ENCODE assay signal across 18 cellular contexts in the genomic region with DNA sequence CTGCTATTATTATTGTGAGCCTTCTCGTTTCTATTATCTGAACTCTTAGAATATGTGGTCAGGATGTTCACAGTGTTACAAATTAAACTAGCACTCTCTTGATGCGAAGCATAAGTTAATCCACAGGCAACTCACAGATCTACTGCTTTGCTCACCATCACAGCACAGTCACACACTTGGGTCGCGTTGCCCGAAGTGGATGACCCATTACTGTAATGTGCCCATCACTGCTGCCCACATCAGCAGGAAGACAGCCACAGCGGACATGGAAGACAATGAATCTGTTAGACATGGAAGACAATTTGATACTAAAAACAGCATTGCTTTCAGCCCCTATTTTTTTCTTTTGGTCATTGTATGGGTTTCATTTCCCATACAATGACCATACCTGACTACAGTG.
DNase-seq lines count a peak whose midpoint lies in the region; TF ChIP-seq lines count a peak whose summit lies in the region.
"Had no signal": no experiment of that assay in that cellular context is flagged by ENCODE, and none has a peak within 500 bp of the region (broad histone marks: within the 10 kb centered on the region; RNA-seq: fewer than 3 reads in every experiment).

No MANE protein-coding gene starts in this region.

- H3K27ac ChIP-seq in vagina (no peak overlapping the region), dorsolateral prefrontal cortex (no peak overlapping the region)
- H3K27ac ChIP-seq: 22Rv1, BLaER1, C4-2B had no signal

- H3K27me3 ChIP-seq in vagina, result no peaks in the 10 kb centered on the region
- H3K27me3 ChIP-seq in dorsolateral prefrontal cortex, result no peaks in the 10 kb centered on the region
- H3K27me3 ChIP-seq: BLaER1 had no signal

- TF ChIP-seq CTCF in osteocyte (IDR thresholded peaks at IDR 0.05) (no peak), vagina (IDR thresholded peaks at IDR 0.05) (no peak), dorsolateral prefrontal cortex (IDR thresholded peaks at IDR 0.05 in 54 of 56, conservative IDR thresholded peaks at IDR 0.05 in 2 of 56; ENCODE audit: low read depth in 1 of 56, partially characterized antibody in 56 of 56) (no peak)

- peaks cover 14% of the 10 kb centered on the region for H3K27me3 Mint-ChIP-seq in osteocyte (ENCODE audit: unreplicated experiment)
- H3K27me3 Mint-ChIP-seq: B cell had no signal

- TF ChIP-seq POLR2A in vagina (IDR thresholded peaks at IDR 0.05), result no peak

- no peaks in the 10 kb centered on the region for H3K9me3 Mint-ChIP-seq in osteocyte (ENCODE audit: unreplicated experiment)
- H3K9me3 Mint-ChIP-seq: CD4-positive, CD25-positive, alpha-beta regulatory T cell; CD8-positive, alpha-beta T cell had no signal

- H3K9me3 ChIP-seq in vagina, result no peaks in the 10 kb centered on the region
- H3K9me3 ChIP-seq: BLaER1, HAP-1 had no signal

- no peak overlapping the region for H3K27ac Mint-ChIP-seq in osteocyte (ENCODE audit: unreplicated experiment)
- H3K27ac Mint-ChIP-seq: B cell; CD4-positive, CD25-positive, alpha-beta regulatory T cell; CD8-positive, alpha-beta T cell; HFFc6 had no signal

- no peaks in the 10 kb centered on the region for H3K36me3 ChIP-seq in vagina
- H3K36me3 ChIP-seq: BLaER1, HAP-1 had no signal

- intact Hi-C loops in vagina (cut with DNase I), result no loop called here
- intact Hi-C loops in dorsolateral prefrontal cortex (cut with DNase I), result no loop called here

- H3K4me1 Mint-ChIP-seq in osteocyte (ENCODE audit: unreplicated experiment), result no peaks in the 10 kb centered on the region
- H3K4me1 Mint-ChIP-seq: B cell; CD4-positive, CD25-positive, alpha-beta regulatory T cell had no signal

- H3K4me1 ChIP-seq in vagina, result no peaks in the 10 kb centered on the region
- H3K4me1 ChIP-seq: BLaER1, Caco-2, HAP-1 had no signal

- no peak overlapping the region for H3K4me3 Mint-ChIP-seq in osteocyte (ENCODE audit: unreplicated experiment)
- H3K4me3 Mint-ChIP-seq: B cell; CD4-positive, CD25-positive, alpha-beta regulatory T cell; CD8-positive, alpha-beta T cell; HFFc6 had no signal

- H3K4me3 ChIP-seq in vagina (no peak overlapping the region), dorsolateral prefrontal cortex (no peak overlapping the region)
- H3K4me3 ChIP-seq: BLaER1, HAP-1 had no signal

- no peaks in the 10 kb centered on the region for H3K36me3 Mint-ChIP-seq in osteocyte (ENCODE audit: unreplicated experiment)
- H3K36me3 Mint-ChIP-seq: CD4-positive, CD25-positive, alpha-beta regulatory T cell; CD8-positive, alpha-beta T cell had no signal

- peak; percentile 41 for DNase-seq in activated effector memory CD4-positive, alpha-beta T cell treated with anti-CD3 and anti-CD28 coated beads, Interleukin-2, amount 50 U/mL, for 16 hours
- no peak for DNase-seq in activated effector memory CD4-positive, alpha-beta T cell treated with Interleukin-2 at 50 U/mL for 16 hours
- peak; percentile 59 for DNase-seq in osteocyte (ENCODE audit: extremely low spot score, unreplicated experiment)
- DNase-seq in vagina (ENCODE audit: extremely low spot score in 2 of 2), result peak; percentile 2 to 47
- DNase-seq in dorsolateral prefrontal cortex, result no peak
- DNase-seq in NCI-H2081 treated with DMSO at 0.1 percent for 48 hours (lab: John Stamatoyannopoulos, UW), result no peak
- DNase-seq: Caco-2; CD4-positive, CD25-positive, alpha-beta regulatory T cell; DMS153; DND-41; GOT3; HFFc6 had no signal

Comparison
In these comparisons a context has a peak if more than half of its experiments do, and no peak if none do; other contexts are left out.
1. DNase-seq: peak in activated effector memory CD4-positive, alpha-beta T cell treated with anti-CD3 and anti-CD28 coated beads, Interleukin-2, amount 50 U/mL, for 16 hours (single experiment), osteocyte (single experiment) and vagina (2 of 2); none in activated effector memory CD4-positive, alpha-beta T cell treated with Interleukin-2 at 50 U/mL for 16 hours (single experiment), dorsolateral prefrontal cortex (0 of 10) and NCI-H2081 treated with DMSO at 0.1 percent for 48 hours (single experiment).